8 cellular contexts compared by ENCODE assay signal in the genomic region with DNA sequence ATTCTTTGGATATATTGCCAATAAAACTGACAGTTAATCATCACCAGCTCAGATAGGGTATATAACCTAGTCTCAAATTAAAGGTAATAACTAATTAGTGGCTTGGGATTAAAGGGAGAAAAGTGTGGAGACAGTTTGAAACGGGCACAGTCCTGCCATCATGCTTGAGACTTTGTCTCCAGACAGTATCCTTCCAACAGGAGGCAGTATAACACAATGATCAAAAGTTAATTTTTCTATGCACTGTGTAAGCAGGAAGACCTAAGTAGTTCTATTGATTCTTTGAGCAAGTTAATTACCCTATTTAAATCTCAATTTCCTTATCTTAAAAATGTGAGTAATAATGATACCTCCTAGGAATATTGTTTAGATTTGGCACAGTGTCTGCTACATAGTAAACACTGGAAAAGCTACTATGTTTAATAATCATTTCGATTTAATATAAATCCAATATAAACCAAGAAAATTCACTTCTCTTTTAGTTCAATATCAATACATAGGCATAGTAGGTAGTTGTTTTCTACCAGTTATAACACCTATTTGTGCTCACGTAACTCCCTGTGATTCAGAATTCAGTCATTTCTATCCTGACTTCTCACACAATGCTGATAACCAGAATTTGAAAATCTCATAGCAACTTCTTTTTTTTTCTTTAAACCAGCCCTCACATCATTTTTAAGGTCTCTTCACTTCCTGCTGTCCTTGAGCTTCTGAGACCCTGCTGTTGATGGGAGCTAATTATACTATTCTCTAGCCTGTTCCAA. TPM values are rescaled to one million over a fixed set of nuclear protein-coding genes. Genes with fewer than 3 reads are reported as not detected.
A peak's percentile ranks its signal among the peaks of the same experiment; 100 is the strongest.
DNase-seq lines count a peak whose midpoint lies in the region; ATAC-seq and TF ChIP-seq lines count a peak whose summit lies in the region.

No MANE protein-coding gene starts in this region.

- no peak for TF ChIP-seq EP300 in esophagus muscularis mucosa (IDR thresholded peaks at IDR 0.05)

- no peaks in the 10 kb centered on the region for H3K27me3 ChIP-seq in esophagus muscularis mucosa

- peak; percentile 41 for DNase-seq in GDM1 (lab: John Stamatoyannopoulos, UW)
- peak; percentile 74 for DNase-seq in HT-29 (ENCODE audit: low spot score)
- no peak for DNase-seq in esophagus muscularis mucosa (ENCODE audit: extremely low spot score)
- DNase-seq in nephron progenitor cell = no peak
- DNase-seq in coronary artery (ENCODE audit: low spot score) = no peak
- DNase-seq in activated CD4-positive, CD25-positive, alpha-beta regulatory T cell treated with anti-CD3 and anti-CD28 coated beads, Interleukin-2, amount 50 U/mL, for 72 hours = no peak

- peak; percentile 42 for ATAC-seq in GM19452 (IDR thresholded peaks at IDR 0.05; ENCODE audit: unreplicated experiment)
- peak; percentile 90 for ATAC-seq in SK-N-SH treated with all-trans-retinoic acid at 6 μM for 48 hours

- H3K4me1 Mint-ChIP-seq in nephron progenitor cell = peaks cover 11% of the 10 kb centered on the region

- no peaks in the 10 kb centered on the region for H3K9me3 Mint-ChIP-seq in nephron progenitor cell

- TF ChIP-seq CTCF in esophagus muscularis mucosa (IDR thresholded peaks at IDR 0.05) = peak; percentile 51 to 67 (median 63)
- TF ChIP-seq CTCF in nephron progenitor cell (IDR thresholded peaks at IDR 0.05) = peak; percentile 51
- TF ChIP-seq CTCF in coronary artery (IDR thresholded peaks at IDR 0.05) = no peak

- H3K4me3 ChIP-seq in esophagus muscularis mucosa = no peak overlapping the region
- H3K4me3 ChIP-seq in coronary artery = no peak overlapping the region

- no peak overlapping the region for H3K4me3 Mint-ChIP-seq in nephron progenitor cell

- H3K27me3 Mint-ChIP-seq in nephron progenitor cell (ENCODE audit: low read depth, poor library complexity) = peaks cover 4% of the 10 kb centered on the region

- intact Hi-C loops in esophagus muscularis mucosa (cut with DNase I) = no loop called here

- no peaks in the 10 kb centered on the region for H3K36me3 Mint-ChIP-seq in nephron progenitor cell (ENCODE audit: low read depth)

- TF ChIP-seq POLR2A in esophagus muscularis mucosa (IDR thresholded peaks at IDR 0.05; ENCODE audit: low read depth) = no peak

- no peak overlapping the region for H3K27ac ChIP-seq in esophagus muscularis mucosa (replicated peaks in 1 of 4)
- no peak overlapping the region for H3K27ac ChIP-seq in coronary artery

- H3K27ac Mint-ChIP-seq in nephron progenitor cell = peak overlapping the region; percentile 33

- WGBS in esophagus muscularis mucosa = 61% methylated on average over 3 of the region's 3 CpGs

- no peaks in the 10 kb centered on the region for H3K36me3 ChIP-seq in esophagus muscularis mucosa

- no peaks in the 10 kb centered on the region for H3K9me3 ChIP-seq in esophagus muscularis mucosa

- H3K4me1 ChIP-seq in esophagus muscularis mucosa = peaks cover 0 to under 1% (median 0%) of the 10 kb centered on the region in 4 donors

TF ChIP-seq in SK-N-SH treated with all-trans-retinoic acid at 6 μM for 48 hours, 23 proteins besides CTCF, POLR2A, EP300 and RAD21:
- TF ChIP-seq ESRRG (CRISPR knock-in tag; IDR thresholded peaks at IDR 0.05) = no peak
- TF ChIP-seq SNAI2 (CRISPR knock-in tag; IDR thresholded peaks at IDR 0.05) = no peak
- TF ChIP-seq TOX (CRISPR knock-in tag; IDR thresholded peaks at IDR 0.05; ENCODE audit: borderline replicate concordance) = no peak
- TF ChIP-seq OSR1 (CRISPR knock-in tag; IDR thresholded peaks at IDR 0.05) = no peak
- TF ChIP-seq, protein P1, sequence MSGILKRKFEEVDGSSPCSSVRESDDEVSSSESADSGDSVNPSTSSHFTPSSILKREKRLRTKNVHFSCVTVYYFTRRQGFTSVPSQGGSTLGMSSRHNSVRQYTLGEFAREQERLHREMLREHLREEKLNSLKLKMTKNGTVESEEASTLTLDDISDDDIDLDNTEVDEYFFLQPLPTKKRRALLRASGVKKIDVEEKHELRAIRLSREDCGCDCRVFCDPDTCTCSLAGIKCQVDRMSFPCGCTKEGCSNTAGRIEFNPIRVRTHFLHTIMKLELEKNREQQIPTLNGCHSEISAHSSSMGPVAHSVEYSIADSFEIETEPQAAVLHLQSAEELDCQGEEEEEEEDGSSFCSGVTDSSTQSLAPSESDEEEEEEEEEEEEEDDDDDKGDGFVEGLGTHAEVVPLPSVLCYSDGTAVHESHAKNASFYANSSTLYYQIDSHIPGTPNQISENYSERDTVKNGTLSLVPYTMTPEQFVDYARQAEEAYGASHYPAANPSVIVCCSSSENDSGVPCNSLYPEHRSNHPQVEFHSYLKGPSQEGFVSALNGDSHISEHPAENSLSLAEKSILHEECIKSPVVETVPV (CRISPR knock-in tag; IDR thresholded peaks at IDR 0.05) = no peak
- no peak for TF ChIP-seq RARB (CRISPR knock-in tag; IDR thresholded peaks at IDR 0.05)
- no peak for TF ChIP-seq TCF4 (CRISPR knock-in tag; IDR thresholded peaks at IDR 0.05; ENCODE audit: borderline replicate concordance)
- TF ChIP-seq ZNF8 (CRISPR knock-in tag; IDR thresholded peaks at IDR 0.05) = no peak
- no peak for TF ChIP-seq ZC3H10 (CRISPR knock-in tag; IDR thresholded peaks at IDR 0.05)
- TF ChIP-seq ZNF70 (CRISPR knock-in tag; IDR thresholded peaks at IDR 0.05) = no peak
- no peak for TF ChIP-seq PPARA (CRISPR knock-in tag; IDR thresholded peaks at IDR 0.05; ENCODE audit: borderline replicate concordance)
- TF ChIP-seq, protein P2, sequence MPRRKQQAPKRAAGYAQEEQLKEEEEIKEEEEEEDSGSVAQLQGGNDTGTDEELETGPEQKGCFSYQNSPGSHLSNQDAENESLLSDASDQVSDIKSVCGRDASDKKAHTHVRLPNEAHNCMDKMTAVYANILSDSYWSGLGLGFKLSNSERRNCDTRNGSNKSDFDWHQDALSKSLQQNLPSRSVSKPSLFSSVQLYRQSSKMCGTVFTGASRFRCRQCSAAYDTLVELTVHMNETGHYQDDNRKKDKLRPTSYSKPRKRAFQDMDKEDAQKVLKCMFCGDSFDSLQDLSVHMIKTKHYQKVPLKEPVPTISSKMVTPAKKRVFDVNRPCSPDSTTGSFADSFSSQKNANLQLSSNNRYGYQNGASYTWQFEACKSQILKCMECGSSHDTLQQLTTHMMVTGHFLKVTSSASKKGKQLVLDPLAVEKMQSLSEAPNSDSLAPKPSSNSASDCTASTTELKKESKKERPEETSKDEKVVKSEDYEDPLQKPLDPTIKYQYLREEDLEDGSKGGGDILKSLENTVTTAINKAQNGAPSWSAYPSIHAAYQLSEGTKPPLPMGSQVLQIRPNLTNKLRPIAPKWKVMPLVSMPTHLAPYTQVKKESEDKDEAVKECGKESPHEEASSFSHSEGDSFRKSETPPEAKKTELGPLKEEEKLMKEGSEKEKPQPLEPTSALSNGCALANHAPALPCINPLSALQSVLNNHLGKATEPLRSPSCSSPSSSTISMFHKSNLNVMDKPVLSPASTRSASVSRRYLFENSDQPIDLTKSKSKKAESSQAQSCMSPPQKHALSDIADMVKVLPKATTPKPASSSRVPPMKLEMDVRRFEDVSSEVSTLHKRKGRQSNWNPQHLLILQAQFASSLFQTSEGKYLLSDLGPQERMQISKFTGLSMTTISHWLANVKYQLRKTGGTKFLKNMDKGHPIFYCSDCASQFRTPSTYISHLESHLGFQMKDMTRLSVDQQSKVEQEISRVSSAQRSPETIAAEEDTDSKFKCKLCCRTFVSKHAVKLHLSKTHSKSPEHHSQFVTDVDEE (CRISPR knock-in tag; IDR thresholded peaks at IDR 0.05) = no peak
- TF ChIP-seq ZNF565 (CRISPR knock-in tag; conservative IDR thresholded peaks at IDR 0.05; ENCODE audit: low read depth) = no peak
- TF ChIP-seq, protein P3, sequence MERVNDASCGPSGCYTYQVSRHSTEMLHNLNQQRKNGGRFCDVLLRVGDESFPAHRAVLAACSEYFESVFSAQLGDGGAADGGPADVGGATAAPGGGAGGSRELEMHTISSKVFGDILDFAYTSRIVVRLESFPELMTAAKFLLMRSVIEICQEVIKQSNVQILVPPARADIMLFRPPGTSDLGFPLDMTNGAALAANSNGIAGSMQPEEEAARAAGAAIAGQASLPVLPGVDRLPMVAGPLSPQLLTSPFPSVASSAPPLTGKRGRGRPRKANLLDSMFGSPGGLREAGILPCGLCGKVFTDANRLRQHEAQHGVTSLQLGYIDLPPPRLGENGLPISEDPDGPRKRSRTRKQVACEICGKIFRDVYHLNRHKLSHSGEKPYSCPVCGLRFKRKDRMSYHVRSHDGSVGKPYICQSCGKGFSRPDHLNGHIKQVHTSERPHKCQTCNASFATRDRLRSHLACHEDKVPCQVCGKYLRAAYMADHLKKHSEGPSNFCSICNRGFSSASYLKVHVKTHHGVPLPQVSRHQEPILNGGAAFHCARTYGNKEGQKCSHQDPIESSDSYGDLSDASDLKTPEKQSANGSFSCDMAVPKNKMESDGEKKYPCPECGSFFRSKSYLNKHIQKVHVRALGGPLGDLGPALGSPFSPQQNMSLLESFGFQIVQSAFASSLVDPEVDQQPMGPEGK (CRISPR knock-in tag; IDR thresholded peaks at IDR 0.05; ENCODE audit: borderline replicate concordance) = no peak
- no peak for TF ChIP-seq ZFP3 (CRISPR knock-in tag; IDR thresholded peaks at IDR 0.05)
- TF ChIP-seq ISL1 (CRISPR knock-in tag; IDR thresholded peaks at IDR 0.05) = no peak
- no peak for TF ChIP-seq ARNTL (CRISPR knock-in tag; IDR thresholded peaks at IDR 0.05; ENCODE audit: borderline replicate concordance, low read depth)
- no peak for TF ChIP-seq CSDC2 (CRISPR knock-in tag; IDR thresholded peaks at IDR 0.05)
- TF ChIP-seq BACH2 (CRISPR knock-in tag; IDR thresholded peaks at IDR 0.05; ENCODE audit: borderline replicate concordance) = no peak
TF ChIP-seq in SK-N-SH treated with all-trans-retinoic acid at 6 μM for 48 hours: peak in this region for 0.

RNA-seq across cellular contexts. Expression of gene GALNT4, which starts 53.7 kb away (rescaled TPM):
- 5.7 and 6.7 TPM in 2 replicates for total RNA-seq in HT-29 (2014; rRNA removed; shearing (Covaris generic))
- total RNA-seq in esophagus muscularis mucosa = 1 to 10 TPM; 5.0 to 6.2 (median 5.4) TPM

RNA-seq across cellular contexts. Expression of gene POC1B, which starts 54.9 kb away (rescaled TPM):
- total RNA-seq in HT-29 (2014; rRNA removed; shearing (Covaris generic)) = 7.8 and 9.6 TPM in 2 replicates
- total RNA-seq in esophagus muscularis mucosa = 10 to 100 TPM; 19.6 to 22.4 (median 20.0) TPM

Comparison
In these comparisons a context has a peak if more than half of its experiments do, and no peak if none do; other contexts are left out.
1. DNase-seq: peak in GDM1 (single experiment) and HT-29 (single experiment); none in esophagus muscularis mucosa (single experiment), nephron progenitor cell (single experiment), coronary artery (single experiment) and activated CD4-positive, CD25-positive, alpha-beta regulatory T cell treated with anti-CD3 and anti-CD28 coated beads, Interleukin-2, amount 50 U/mL, for 72 hours (single experiment).